Comparison of ENCODE assay signal across 9 cellular contexts in genomic region chr1:2290595-2291510, GRCh38.
A peak's percentile ranks its signal among the peaks of the same experiment; 100 is the strongest.
DNase-seq lines count a peak whose midpoint lies in the region; ATAC-seq, FAIRE-seq and TF ChIP-seq lines count a peak whose summit lies in the region.
"Had no signal": no experiment of that assay in that cellular context is flagged by ENCODE, and none has a peak within 500 bp of the region (broad histone marks: within the 10 kb centered on the region; RNA-seq: fewer than 3 reads in every experiment).

No MANE protein-coding gene starts in this region.

- CTCF ChIA-PET in HepG2 (lab: Yijun Ruan, JAX; ENCODE audit: low intra/inter-chr PET ratio, low total read pairs): no interaction called here

- BruUV-seq in HepG2 (replicated peaks; lab: Mats Ljungman, UMichigan): no TSS peak

- peaks cover 75% of the 10 kb centered on the region for H3K79me2 ChIP-seq in HepG2 (ENCODE audit: insufficient read depth, low read length)

- no peak for FAIRE-seq in HepG2 (lab: Jason Lieb, UNC)

- in situ Hi-C loops in HepG2 (cut with HindIII; ENCODE audit: extremely low pct_ligation_motif_present, low pct_unique_long_range_greater_than_20kb): no loop called here

- TF ChIP-seq POLR2A in breast epithelium (IDR thresholded peaks at IDR 0.05) (no peak), HepG2 (IDR thresholded peaks at IDR 0.05; ENCODE audit: insufficient read depth in 1 of 2, low read depth in 2 of 2, low read length in 2 of 2) (no peak)

- TF ChIP-seq EP300 in HepG2 (IDR thresholded peaks at IDR 0.05; ENCODE audit: low read depth in 2 of 2, low read length in 2 of 2) (no peak), HepG2 (CRISPR knock-in tag; IDR thresholded peaks at IDR 0.05; ENCODE audit: borderline replicate concordance) (no peak)

- peak; percentile 63 for ATAC-seq in GM18498 (IDR thresholded peaks at IDR 0.05; ENCODE audit: unreplicated experiment)
- ATAC-seq in HG03460 (IDR thresholded peaks at IDR 0.05; ENCODE audit: unreplicated experiment): peak; percentile 62
- ATAC-seq in HepG2: no peak

- TF ChIP-seq CTCF in breast epithelium (IDR thresholded peaks at IDR 0.05) (no peak), HepG2 (CRISPR knock-in tag; IDR thresholded peaks at IDR 0.05) (no peak)

- DNase-seq in activated CD4-positive, CD25-positive, alpha-beta regulatory T cell treated with anti-CD3 and anti-CD28 coated beads, Interleukin-2, amount 50 U/mL, for 16 hours (ENCODE audit: low read depth, low spot score): peak; percentile 56
- DNase-seq in breast epithelium (ENCODE audit: low spot score in 2 of 2) (peak in 1 of 2 donors; percentile 89), HepG2 (ENCODE audit: low spot score) (no peak), NCI-H1417 (lab: John Stamatoyannopoulos, UW) (no peak), NCI-H1436 (lab: John Stamatoyannopoulos, UW) (no peak)
- DNase-seq in stimulated activated CD4-positive, alpha-beta T cell treated with anti-CD3 and anti-CD28 coated beads, Interleukin-2, amount 100 ng/mL, for 4 hours (ENCODE audit: low read depth): peak; percentile 77

- intact Hi-C loops in breast epithelium (cut with DNase I; ENCODE audit: low total_unique reads) (no loop called here), HepG2 (cut with micrococcal nuclease; ENCODE audit: unreplicated experiment) (no loop called here)

- POLR2A ChIA-PET in HepG2 (lab: Yijun Ruan, JAX): no interaction called here

- TF ChIP-seq RAD21 in HepG2 (CRISPR knock-in tag; IDR thresholded peaks at IDR 0.05): no peak

- H3K36me3 ChIP-seq in breast epithelium (no peaks in the 10 kb centered on the region), HepG2 (replicated peaks in 1 of 2; ENCODE audit: control insufficient read depth in 1 of 2, insufficient read depth in 2 of 2, low read length in 2 of 2) (peaks cover 2 to 12% of the 10 kb centered on the region in 2 experiments; a peak in 1 of 5 replicates)
- H3K36me3 ChIP-seq: cardiac muscle cell had no signal

- H3K4me2 ChIP-seq in HepG2 (ENCODE audit: low read depth, low read length): no peak overlapping the region

- H3K27ac ChIP-seq in breast epithelium: peak overlapping the region; percentile 80 to 94
- H3K27ac ChIP-seq in HepG2 (ENCODE audit: extremely low read length, insufficient read depth, low read length): no peak overlapping the region
- H3K27ac ChIP-seq: cardiac muscle cell had no signal

- no peaks in the 10 kb centered on the region for H3K9me3 ChIP-seq in breast epithelium
- no peaks in the 10 kb centered on the region for H3K9me3 ChIP-seq in HepG2 (ENCODE audit: low read length)

- H4K20me1 ChIP-seq in HepG2 (ENCODE audit: insufficient read depth, low read length): peaks cover 31% of the 10 kb centered on the region; the same call in 1 of the 2 replicates

- peaks cover 30 to 32% of the 10 kb centered on the region in 2 donors for H3K4me1 ChIP-seq in breast epithelium
- no peaks in the 10 kb centered on the region for H3K4me1 ChIP-seq in HepG2 (ENCODE audit: insufficient read depth, low read length)

- H3K4me3 ChIP-seq in breast epithelium (peak overlapping the region; percentile 26 to 65 (median 44)), HepG2 (replicated peaks in 1 of 3; ENCODE audit: insufficient read depth in 1 of 3, low read depth in 2 of 3, low read length in 3 of 3) (no peak overlapping the region)
- H3K4me3 ChIP-seq: cardiac muscle cell had no signal

- H3K9ac ChIP-seq in HepG2 (ENCODE audit: insufficient read depth, low read depth, low read length): no peak overlapping the region

- H2AFZ ChIP-seq in HepG2 (ENCODE audit: low read length): no peak overlapping the region

- WGBS in HepG2 (ENCODE audit: low lambda C conversion rate): 96% methylated on average over 33 of the region's 41 CpGs

- H3K27me3 ChIP-seq in breast epithelium: no peaks in the 10 kb centered on the region
- no peaks in the 10 kb centered on the region for H3K27me3 ChIP-seq in HepG2 (ENCODE audit: control insufficient read depth in 1 of 2, insufficient read depth in 2 of 2, low read length in 2 of 2)
- H3K27me3 ChIP-seq: cardiac muscle cell had no signal

TF ChIP-seq in HepG2, 621 proteins besides CTCF, POLR2A, EP300 and RAD21:
- TF ChIP-seq ATF7-NPFF (CRISPR knock-in tag; IDR thresholded peaks at IDR 0.05; ENCODE audit: low read depth) (no peak), ZNF180 (CRISPR knock-in tag; IDR thresholded peaks at IDR 0.05; ENCODE audit: borderline replicate concordance, low read depth) (no peak), AGO2 (optimal IDR thresholded peaks at IDR 0.05; ENCODE audit: low read depth, low read length) (peak; percentile 49), RBM22 (optimal IDR thresholded peaks at IDR 0.05; ENCODE audit: low read length) (peak; percentile 72)

Comparison
In these comparisons a context has a peak if more than half of its experiments do, and no peak if none do; other contexts are left out.
1. DNase-seq: peak in activated CD4-positive, CD25-positive, alpha-beta regulatory T cell treated with anti-CD3 and anti-CD28 coated beads, Interleukin-2, amount 50 U/mL, for 16 hours (single experiment) and stimulated activated CD4-positive, alpha-beta T cell treated with anti-CD3 and anti-CD28 coated beads, Interleukin-2, amount 100 ng/mL, for 4 hours (single experiment); none in HepG2 (single experiment), NCI-H1417 (0 of 3) and NCI-H1436 (single experiment).
2. H3K4me3 ChIP-seq: peak in breast epithelium (3 of 3); none in HepG2 (0 of 3).